Comparison of ENCODE assay signal across 38 cellular contexts in the genomic region with DNA sequence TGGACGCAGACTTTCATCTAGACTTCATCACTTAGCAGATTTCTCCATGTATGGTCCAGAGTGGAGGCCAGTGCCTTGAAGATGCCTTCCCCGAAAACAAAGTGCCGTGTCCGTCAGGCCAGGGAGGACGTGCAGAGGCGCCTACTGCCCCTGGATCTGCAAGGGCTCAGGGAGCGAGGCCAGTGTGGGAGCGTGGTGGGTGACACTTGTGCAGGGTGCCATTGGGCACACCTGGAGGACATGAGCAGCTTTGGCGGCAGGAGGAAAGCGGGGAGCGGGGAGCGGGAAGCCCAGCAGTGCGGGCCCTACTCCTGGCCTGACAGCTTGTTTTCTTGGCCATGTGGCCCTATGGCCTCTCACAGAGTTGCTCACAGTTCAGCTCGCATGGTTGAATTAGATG.
"Had no signal": no experiment of that assay in that cellular context is flagged by ENCODE, and none has a peak within 500 bp of the region (broad histone marks: within the 10 kb centered on the region; RNA-seq: fewer than 3 reads in every experiment).

No MANE protein-coding gene starts in this region.

- H3K9me3 Mint-ChIP-seq: activated naive CD4-positive, alpha-beta T cell treated with anti-CD3 and anti-CD28 coated beads for 36 hours; activated naive CD4-positive, alpha-beta T cell treated with anti-CD3 and anti-CD28 coated beads, Interleukin-2, amount 10 ng/mL, durations not matched to agents 7 days and 5 days; activated naive CD4-positive, alpha-beta T cell treated with anti-CD3 and anti-CD28 coated beads, Interleukin-2, amount 50 U/mL, for 24 hours; activated naive CD4-positive, alpha-beta T cell treated with anti-CD3 and anti-CD28 coated beads, Interleukin-2, amount 50 U/mL, for 72 hours; activated naive CD8-positive, alpha-beta T cell treated with anti-CD3 and anti-CD28 coated beads for 36 hours; activated naive CD8-positive, alpha-beta T cell treated with anti-CD3 and anti-CD28 coated beads, Interleukin-2, amount 10 ng/mL, durations not matched to agents 7 days and 5 days; activated naive CD8-positive, alpha-beta T cell treated with anti-CD3 and anti-CD28 coated beads, Interleukin-2, amount 50 U/mL, for 24 hours; activated T-cell treated with anti-CD3 and anti-CD28 coated beads, Interleukin-2, amount 50 U/mL, for 24 hours; activated T-cell treated with anti-CD3 and anti-CD28 coated beads, Interleukin-2, amount 50 U/mL, for 4 hours; activated T-cell treated with anti-CD3 and anti-CD28 coated beads, Interleukin-2, amount 50 U/mL, for 72 hours; activated T-helper 1 cell treated with anti-CD3 and anti-CD28 coated beads, Interleukin-12 subunit alpha, Interleukin-12 subunit beta, Interleukin-2, Interleukin-4 antibody, amounts not matched to agents 30 ng/mL and 10 ng/mL and 1 ng/mL, durations not matched to agents 14 hours and 24 hours and 36 hours; activated T-helper 17 cell treated with anti-CD3 and anti-CD28 coated beads, Interleukin-2, amount 50 U/mL, for 72 hours; activated T-helper 2 cell treated with anti-CD3 and anti-CD28 coated beads, Interferon-gamma antibody, Interleukin-2, Interleukin-4, amounts not matched to agents 10 μg/mL and 5 μg/mL and 100 μg/mL, durations not matched to agents 14 hours and 24 hours and 36 hours; brain; central memory CD8-positive, alpha-beta T cell had no signal

- H3K4me3 Mint-ChIP-seq: activated naive CD4-positive, alpha-beta T cell treated with anti-CD3 and anti-CD28 coated beads for 36 hours; activated naive CD4-positive, alpha-beta T cell treated with anti-CD3 and anti-CD28 coated beads, Interleukin-2, amount 10 ng/mL, durations not matched to agents 7 days and 5 days; activated naive CD4-positive, alpha-beta T cell treated with anti-CD3 and anti-CD28 coated beads, Interleukin-2, amount 50 U/mL, for 24 hours; activated naive CD8-positive, alpha-beta T cell; activated naive CD8-positive, alpha-beta T cell treated with anti-CD3 and anti-CD28 coated beads for 36 hours; activated naive CD8-positive, alpha-beta T cell treated with anti-CD3 and anti-CD28 coated beads, Interleukin-2, amount 10 ng/mL, durations not matched to agents 7 days and 5 days; activated naive CD8-positive, alpha-beta T cell treated with anti-CD3 and anti-CD28 coated beads, Interleukin-2, amount 50 U/mL, for 24 hours; activated T-cell treated with anti-CD3 and anti-CD28 coated beads, Interleukin-2, amount 50 U/mL, for 24 hours; activated T-cell treated with anti-CD3 and anti-CD28 coated beads, Interleukin-2, amount 50 U/mL, for 4 hours; activated T-cell treated with anti-CD3 and anti-CD28 coated beads, Interleukin-2, amount 50 U/mL, for 72 hours; activated T-helper 1 cell treated with anti-CD3 and anti-CD28 coated beads, Interleukin-12 subunit alpha, Interleukin-12 subunit beta, Interleukin-2, Interleukin-4 antibody, amounts not matched to agents 30 ng/mL and 10 ng/mL and 1 ng/mL, durations not matched to agents 14 hours and 24 hours and 36 hours; activated T-helper 17 cell treated with anti-CD3 and anti-CD28 coated beads, Interleukin-2, amount 50 U/mL, for 72 hours; brain; central memory CD8-positive, alpha-beta T cell had no signal

- H3K27ac Mint-ChIP-seq: activated naive CD4-positive, alpha-beta T cell treated with anti-CD3 and anti-CD28 coated beads for 36 hours; activated naive CD4-positive, alpha-beta T cell treated with anti-CD3 and anti-CD28 coated beads, Interleukin-2, amount 10 ng/mL, durations not matched to agents 7 days and 5 days; activated naive CD4-positive, alpha-beta T cell treated with anti-CD3 and anti-CD28 coated beads, Interleukin-2, amount 50 U/mL, for 24 hours; activated naive CD4-positive, alpha-beta T cell treated with anti-CD3 and anti-CD28 coated beads, Interleukin-2, amount 50 U/mL, for 72 hours; activated naive CD8-positive, alpha-beta T cell; activated naive CD8-positive, alpha-beta T cell treated with anti-CD3 and anti-CD28 coated beads for 36 hours; activated naive CD8-positive, alpha-beta T cell treated with anti-CD3 and anti-CD28 coated beads, Interleukin-2, amount 10 ng/mL, durations not matched to agents 7 days and 5 days; activated naive CD8-positive, alpha-beta T cell treated with anti-CD3 and anti-CD28 coated beads, Interleukin-2, amount 50 U/mL, for 24 hours; activated T-cell treated with anti-CD3 and anti-CD28 coated beads, Interleukin-2, amount 50 U/mL, for 24 hours; activated T-cell treated with anti-CD3 and anti-CD28 coated beads, Interleukin-2, amount 50 U/mL, for 72 hours; activated T-helper 1 cell treated with anti-CD3 and anti-CD28 coated beads, Interleukin-12 subunit alpha, Interleukin-12 subunit beta, Interleukin-2, Interleukin-4 antibody, amounts not matched to agents 30 ng/mL and 10 ng/mL and 1 ng/mL, durations not matched to agents 14 hours and 24 hours and 36 hours; activated T-helper 17 cell treated with anti-CD3 and anti-CD28 coated beads, Interleukin-2, amount 50 U/mL, for 72 hours; activated T-helper 2 cell treated with anti-CD3 and anti-CD28 coated beads, Interferon-gamma antibody, Interleukin-2, Interleukin-4, amounts not matched to agents 10 μg/mL and 5 μg/mL and 100 μg/mL, durations not matched to agents 14 hours and 24 hours and 36 hours; brain had no signal

- H3K36me3 ChIP-seq: brain microvascular endothelial cell, cardiac muscle cell had no signal

- H3K27me3 ChIP-seq: adrenal gland, ascending aorta, body of pancreas, brain microvascular endothelial cell, breast epithelium, cardiac muscle cell had no signal

- H3K27ac ChIP-seq: adrenal gland, ascending aorta, body of pancreas, brain microvascular endothelial cell, breast epithelium, cardiac muscle cell had no signal

- H3K4me1 Mint-ChIP-seq: activated naive CD4-positive, alpha-beta T cell treated with anti-CD3 and anti-CD28 coated beads, Interleukin-2, amount 10 ng/mL, durations not matched to agents 7 days and 5 days; activated naive CD4-positive, alpha-beta T cell treated with anti-CD3 and anti-CD28 coated beads, Interleukin-2, amount 50 U/mL, for 24 hours; activated naive CD8-positive, alpha-beta T cell treated with anti-CD3 and anti-CD28 coated beads for 36 hours; activated naive CD8-positive, alpha-beta T cell treated with anti-CD3 and anti-CD28 coated beads, Interleukin-2, amount 10 ng/mL, durations not matched to agents 7 days and 5 days; activated naive CD8-positive, alpha-beta T cell treated with anti-CD3 and anti-CD28 coated beads, Interleukin-2, amount 50 U/mL, for 24 hours; activated T-helper 17 cell treated with anti-CD3 and anti-CD28 coated beads, Interleukin-2, amount 50 U/mL, for 72 hours; brain; central memory CD8-positive, alpha-beta T cell had no signal

- H3K27me3 Mint-ChIP-seq: activated naive CD4-positive, alpha-beta T cell treated with anti-CD3 and anti-CD28 coated beads, Interleukin-2, amount 10 ng/mL, durations not matched to agents 7 days and 5 days; activated naive CD4-positive, alpha-beta T cell treated with anti-CD3 and anti-CD28 coated beads, Interleukin-2, amount 50 U/mL, for 24 hours; activated naive CD8-positive, alpha-beta T cell; activated naive CD8-positive, alpha-beta T cell treated with anti-CD3 and anti-CD28 coated beads for 36 hours; activated naive CD8-positive, alpha-beta T cell treated with anti-CD3 and anti-CD28 coated beads, Interleukin-2, amount 10 ng/mL, durations not matched to agents 7 days and 5 days; activated naive CD8-positive, alpha-beta T cell treated with anti-CD3 and anti-CD28 coated beads, Interleukin-2, amount 50 U/mL, for 24 hours; activated T-cell treated with anti-CD3 and anti-CD28 coated beads, Interleukin-2, amount 50 U/mL, for 24 hours; activated T-helper 17 cell treated with anti-CD3 and anti-CD28 coated beads, Interleukin-2, amount 50 U/mL, for 72 hours; brain; central memory CD8-positive, alpha-beta T cell had no signal

- H3K9me3 ChIP-seq: adrenal gland, ascending aorta, body of pancreas, breast epithelium had no signal

- DNase-seq: activated effector memory CD4-positive, alpha-beta T cell treated with anti-CD3 and anti-CD28 coated beads, Interleukin-2, amount 50 U/mL, for 16 hours; activated effector memory CD4-positive, alpha-beta T cell treated with Interleukin-2 at 50 U/mL for 16 hours; activated gamma-delta T cell; activated gamma-delta T cell treated with Interleukin-2 at 50 U/mL for 16 hours; activated naive CD4-positive, alpha-beta T cell; activated naive CD4-positive, alpha-beta T cell treated with anti-CD3 and anti-CD28 coated beads for 36 hours; activated naive CD4-positive, alpha-beta T cell treated with anti-CD3 and anti-CD28 coated beads, Interleukin-2, amount 10 ng/mL, durations not matched to agents 7 days and 5 days; activated naive CD4-positive, alpha-beta T cell treated with anti-CD3 and anti-CD28 coated beads, Interleukin-2, amount 50 U/mL, for 16 hours; activated naive CD4-positive, alpha-beta T cell treated with Interleukin-2 at 50 U/mL for 16 hours; activated naive CD8-positive, alpha-beta T cell treated with anti-CD3 and anti-CD28 coated beads for 36 hours; activated naive CD8-positive, alpha-beta T cell treated with anti-CD3 and anti-CD28 coated beads, Interleukin-2, amount 10 ng/mL, durations not matched to agents 7 days and 5 days; activated naive CD8-positive, alpha-beta T cell treated with anti-CD3 and anti-CD28 coated beads, Interleukin-2, amount 50 U/mL, for 24 hours; activated T-cell treated with anti-CD3 and anti-CD28 coated beads, Interleukin-2, amount 50 U/mL, for 1 hour; activated T-cell treated with anti-CD3 and anti-CD28 coated beads, Interleukin-2, amount 50 U/mL, for 24 hours; activated T-cell treated with anti-CD3 and anti-CD28 coated beads, Interleukin-2, amount 50 U/mL, for 4 hours; activated T-cell treated with anti-CD3 and anti-CD28 coated beads, Interleukin-2, amount 50 U/mL, for 48 hours; activated T-cell treated with anti-CD3 and anti-CD28 coated beads, Interleukin-2, amount 50 U/mL, for 72 hours; adrenal gland; amniotic stem cell; amygdala; anterior cingulate cortex; aorta; body of pancreas; brain microvascular endothelial cell; caudate nucleus; central memory CD4-positive, alpha-beta T cell; cerebellar nuclear complex had no signal

- H3K36me3 Mint-ChIP-seq: activated naive CD4-positive, alpha-beta T cell treated with anti-CD3 and anti-CD28 coated beads, Interleukin-2, amount 10 ng/mL, durations not matched to agents 7 days and 5 days; activated naive CD4-positive, alpha-beta T cell treated with anti-CD3 and anti-CD28 coated beads, Interleukin-2, amount 50 U/mL, for 24 hours; activated naive CD4-positive, alpha-beta T cell treated with anti-CD3 and anti-CD28 coated beads, Interleukin-2, amount 50 U/mL, for 72 hours; activated naive CD8-positive, alpha-beta T cell; activated naive CD8-positive, alpha-beta T cell treated with anti-CD3 and anti-CD28 coated beads for 36 hours; activated naive CD8-positive, alpha-beta T cell treated with anti-CD3 and anti-CD28 coated beads, Interleukin-2, amount 10 ng/mL, durations not matched to agents 7 days and 5 days had no signal

- H3K4me3 ChIP-seq: adrenal gland, ascending aorta, body of pancreas, breast epithelium, cardiac muscle cell had no signal

- H3K4me1 ChIP-seq: adrenal gland, ascending aorta, body of pancreas, breast epithelium had no signal

- ATAC-seq: activated naive CD4-positive, alpha-beta T cell treated with anti-CD3 and anti-CD28 coated beads, Interleukin-2, amount 50 U/mL, for 72 hours; activated naive CD8-positive, alpha-beta T cell treated with anti-CD3 and anti-CD28 coated beads, Interleukin-2, amount 50 U/mL, for 24 hours; activated T-cell treated with anti-CD3 and anti-CD28 coated beads, Interleukin-2, amount 50 U/mL, for 4 hours; activated T-cell treated with anti-CD3 and anti-CD28 coated beads, Interleukin-2, amount 50 U/mL, for 72 hours; activated T-helper 17 cell treated with anti-CD3 and anti-CD28 coated beads, Interleukin-2, amount 50 U/mL, for 72 hours; body of pancreas had no signal
